Comparison of ENCODE assay signal across 27 cellular contexts in the genomic region with DNA sequence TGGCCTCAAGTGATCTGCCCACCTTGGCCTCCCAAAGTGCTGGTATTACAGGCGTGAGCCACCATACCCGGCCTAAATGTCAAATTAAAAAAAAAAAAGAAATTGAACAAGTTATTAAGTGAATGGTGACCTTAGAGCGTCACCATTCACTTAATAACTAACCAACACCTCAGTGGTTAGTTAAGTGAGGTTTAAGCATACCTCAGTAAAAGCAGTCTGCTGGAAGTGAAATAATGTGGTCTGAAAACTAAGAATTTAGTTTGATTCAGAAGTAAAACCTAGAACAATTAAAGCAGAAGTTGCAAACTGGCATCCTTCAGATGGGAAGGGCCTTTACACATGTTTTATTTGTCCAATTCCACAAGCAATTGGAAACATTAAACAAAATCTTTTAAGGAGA.
DNase-seq lines count a peak whose midpoint lies in the region; ATAC-seq and TF ChIP-seq lines count a peak whose summit lies in the region.
"Had no signal": no experiment of that assay in that cellular context is flagged by ENCODE, and none has a peak within 500 bp of the region (broad histone marks: within the 10 kb centered on the region; RNA-seq: fewer than 3 reads in every experiment).

No MANE protein-coding gene starts in this region.

- H3K9me3 Mint-ChIP-seq in stimulated activated memory B cell treated with anti-CD40 and anti-IgM and Interleukin-4, amounts not matched to agents 10 μg/mL and 1 μg/mL and 100 μg/mL, for 72 hours = no peaks in the 10 kb centered on the region
- no peaks in the 10 kb centered on the region for H3K9me3 Mint-ChIP-seq in activated T-cell treated with anti-CD3 and anti-CD28 coated beads, Interleukin-2, amount 50 U/mL, for 72 hours
- no peaks in the 10 kb centered on the region for H3K9me3 Mint-ChIP-seq in activated CD8-positive, alpha-beta T cell treated with anti-CD3 and anti-CD28 coated beads, Interleukin-2, amount 10 ng/mL, durations not matched to agents 7 days and 5 days (ENCODE audit: insufficient read depth)
- H3K9me3 Mint-ChIP-seq: CD4-positive, alpha-beta memory T cell had no signal

- no peaks in the 10 kb centered on the region for H3K27me3 Mint-ChIP-seq in stimulated activated memory B cell treated with anti-CD40 and anti-IgM and Interleukin-4, amounts not matched to agents 10 μg/mL and 1 μg/mL and 100 μg/mL, for 72 hours
- H3K27me3 Mint-ChIP-seq in activated T-cell treated with anti-CD3 and anti-CD28 coated beads, Interleukin-2, amount 50 U/mL, for 72 hours (ENCODE audit: low read depth) = no peaks in the 10 kb centered on the region
- H3K27me3 Mint-ChIP-seq in activated CD8-positive, alpha-beta T cell treated with anti-CD3 and anti-CD28 coated beads, Interleukin-2, amount 10 ng/mL, durations not matched to agents 7 days and 5 days (ENCODE audit: low read depth) = no peaks in the 10 kb centered on the region
- H3K27me3 Mint-ChIP-seq: CD4-positive, alpha-beta memory T cell had no signal

- H3K79me2 ChIP-seq in OCI-LY3 (ENCODE audit: low read length) = peaks cover 100% of the 10 kb centered on the region

- H3K4me3 ChIP-seq in OCI-LY3 (ENCODE audit: low read length) (no peak overlapping the region), gastrocnemius medialis (no peak overlapping the region), heart right ventricle (no peak overlapping the region)
- H3K4me3 ChIP-seq: A549, SJSA1 had no signal

- no peak overlapping the region for H2AFZ ChIP-seq in OCI-LY3 (ENCODE audit: low read depth, low read length)

- H3K36me3 ChIP-seq in OCI-LY3 (replicated peaks; ENCODE audit: low read depth, low read length) (peaks cover 16% of the 10 kb centered on the region), gastrocnemius medialis (no peaks in the 10 kb centered on the region), heart right ventricle (no peaks in the 10 kb centered on the region)
- H3K36me3 ChIP-seq: SJSA1 had no signal

- POLR2A ChIA-PET in activated CD8-positive, alpha-beta T cell treated with anti-CD3 and anti-CD28 coated beads, Interleukin-2, amount 10 ng/mL, durations not matched to agents 7 days and 5 days (lab: Charles Lee) = no interaction called here

- ATAC-seq in GM21423 (IDR thresholded peaks at IDR 0.05; ENCODE audit: unreplicated experiment) (peak; percentile 50), gastrocnemius medialis (no peak), heart right ventricle (no peak)
- peak; percentile 24 for ATAC-seq in stimulated activated memory B cell treated with anti-CD40 and anti-IgM and Interleukin-4, amounts not matched to agents 10 μg/mL and 1 μg/mL and 100 μg/mL, for 72 hours
- ATAC-seq in activated T-cell treated with anti-CD3 and anti-CD28 coated beads, Interleukin-2, amount 50 U/mL, for 72 hours (replicated peaks in 1 of 2) = no peak
- ATAC-seq in activated CD8-positive, alpha-beta T cell treated with anti-CD3 and anti-CD28 coated beads, Interleukin-2, amount 10 ng/mL, durations not matched to agents 7 days and 5 days = no peak
- ATAC-seq: A549, HCT116, PC-3 had no signal

- intact Hi-C loops in gastrocnemius medialis (cut with DNase I; ENCODE audit: low total_unique reads) (no loop called here), heart right ventricle (cut with DNase I) (no loop called here)

- no peak for TF ChIP-seq POLR2A in gastrocnemius medialis (IDR thresholded peaks at IDR 0.05)

- peak overlapping the region; percentile 56 for H3K27ac ChIP-seq in OCI-LY3 (ENCODE audit: low read length)
- no peak overlapping the region for H3K27ac ChIP-seq in gastrocnemius medialis
- no peak overlapping the region for H3K27ac ChIP-seq in heart right ventricle
- H3K27ac ChIP-seq: A549, SJSA1 had no signal

- no peak overlapping the region for H3K4me3 Mint-ChIP-seq in stimulated activated memory B cell treated with anti-CD40 and anti-IgM and Interleukin-4, amounts not matched to agents 10 μg/mL and 1 μg/mL and 100 μg/mL, for 72 hours
- no peak overlapping the region for H3K4me3 Mint-ChIP-seq in activated T-cell treated with anti-CD3 and anti-CD28 coated beads, Interleukin-2, amount 50 U/mL, for 72 hours
- no peak overlapping the region for H3K4me3 Mint-ChIP-seq in activated CD8-positive, alpha-beta T cell treated with anti-CD3 and anti-CD28 coated beads, Interleukin-2, amount 10 ng/mL, durations not matched to agents 7 days and 5 days
- H3K4me3 Mint-ChIP-seq: CD4-positive, alpha-beta memory T cell had no signal

- peak overlapping the region; percentile 50 for H3K4me2 ChIP-seq in OCI-LY3 (ENCODE audit: low read length)
- H3K4me2 ChIP-seq: A549 had no signal

- CTCF ChIA-PET in activated CD8-positive, alpha-beta T cell treated with anti-CD3 and anti-CD28 coated beads, Interleukin-2, amount 10 ng/mL, durations not matched to agents 7 days and 5 days (lab: Charles Lee) = no interaction called here

- in situ Hi-C loops in gastrocnemius medialis (cut with MboI; ENCODE audit: low sequenced_read_pairs in 4 of 4) = no loop called here

- H3K9ac ChIP-seq in OCI-LY3 (ENCODE audit: low read length) = no peak overlapping the region

- 98% methylated on average over 3 of the region's 3 CpGs for WGBS in heart right ventricle, 2 donors

- peaks cover 95% of the 10 kb centered on the region for H4K20me1 ChIP-seq in OCI-LY3 (ENCODE audit: insufficient read depth, low read length)

- H3K9me3 ChIP-seq in OCI-LY3 (ENCODE audit: insufficient read depth, low read length) (no peaks in the 10 kb centered on the region), gastrocnemius medialis (no peaks in the 10 kb centered on the region), heart right ventricle (peaks cover 0 to 6% (median 0%) of the 10 kb centered on the region in 11 donors)
- H3K9me3 ChIP-seq: A549, SJSA1 had no signal

- peak overlapping the region; percentile 78 for H3K27ac Mint-ChIP-seq in stimulated activated memory B cell treated with anti-CD40 and anti-IgM and Interleukin-4, amounts not matched to agents 10 μg/mL and 1 μg/mL and 100 μg/mL, for 72 hours
- no peak overlapping the region for H3K27ac Mint-ChIP-seq in activated T-cell treated with anti-CD3 and anti-CD28 coated beads, Interleukin-2, amount 50 U/mL, for 72 hours
- no peak overlapping the region for H3K27ac Mint-ChIP-seq in activated CD8-positive, alpha-beta T cell treated with anti-CD3 and anti-CD28 coated beads, Interleukin-2, amount 10 ng/mL, durations not matched to agents 7 days and 5 days

- peak; percentile 10 for DNase-seq in glomerular visceral epithelial cell (ENCODE audit: extremely low spot score)
- DNase-seq in gastrocnemius medialis = no peak
- no peak for DNase-seq in activated T-cell treated with anti-CD3 and anti-CD28 coated beads, Interleukin-2, amount 50 U/mL, for 72 hours
- DNase-seq in heart right ventricle = no peak
- no peak for DNase-seq in activated CD8-positive, alpha-beta T cell treated with anti-CD3 and anti-CD28 coated beads, Interleukin-2, amount 10 ng/mL, durations not matched to agents 7 days and 5 days
- DNase-seq: AML-193; C1 segment of cervical spinal cord; CD4-positive, alpha-beta memory T cell; COR-L47; DMS53; IMR-90; NCI-H1048; NCI-H1417; NCI-H1694 treated with DMSO at 0.1 percent for 48 hours; NCI-H2081 treated with DMSO at 0.1 percent for 48 hours; NCI-H2171; NCI-H345; NCI-H510A treated with DMSO at 0.1 percent for 48 hours; NCI-H774; PC-3; T-helper 1 cell had no signal

- H3K4me1 Mint-ChIP-seq in stimulated activated memory B cell treated with anti-CD40 and anti-IgM and Interleukin-4, amounts not matched to agents 10 μg/mL and 1 μg/mL and 100 μg/mL, for 72 hours = peaks cover 83% of the 10 kb centered on the region
- peaks cover 29% of the 10 kb centered on the region for H3K4me1 Mint-ChIP-seq in activated T-cell treated with anti-CD3 and anti-CD28 coated beads, Interleukin-2, amount 50 U/mL, for 72 hours (ENCODE audit: low read depth)
- peaks cover 30% of the 10 kb centered on the region for H3K4me1 Mint-ChIP-seq in activated CD8-positive, alpha-beta T cell treated with anti-CD3 and anti-CD28 coated beads, Interleukin-2, amount 10 ng/mL, durations not matched to agents 7 days and 5 days (ENCODE audit: low read depth)

- H3K27me3 ChIP-seq in OCI-LY3 (ENCODE audit: low read depth, low read length) (no peaks in the 10 kb centered on the region), gastrocnemius medialis (no peaks in the 10 kb centered on the region), heart right ventricle (no peaks in the 10 kb centered on the region)
- H3K27me3 ChIP-seq: SJSA1 had no signal

- H3K4me1 ChIP-seq in OCI-LY3 (ENCODE audit: low read length) = peaks cover 69% of the 10 kb centered on the region
- peaks cover 10 to 21% of the 10 kb centered on the region in 2 donors for H3K4me1 ChIP-seq in gastrocnemius medialis
- peaks cover 0 to 46% (median 35%) of the 10 kb centered on the region in 9 donors for H3K4me1 ChIP-seq in heart right ventricle

- TF ChIP-seq CTCF in OCI-LY3 (IDR thresholded peaks at IDR 0.05; ENCODE audit: low read depth, low read length) = no peak
- TF ChIP-seq CTCF in gastrocnemius medialis (IDR thresholded peaks at IDR 0.05 in 4 of 5, conservative IDR thresholded peaks at IDR 0.05 in 1 of 5) = no peak
- TF ChIP-seq CTCF in heart right ventricle (IDR thresholded peaks at IDR 0.05) = no peak

- peaks cover 30% of the 10 kb centered on the region for H3K36me3 Mint-ChIP-seq in stimulated activated memory B cell treated with anti-CD40 and anti-IgM and Interleukin-4, amounts not matched to agents 10 μg/mL and 1 μg/mL and 100 μg/mL, for 72 hours
- H3K36me3 Mint-ChIP-seq in activated T-cell treated with anti-CD3 and anti-CD28 coated beads, Interleukin-2, amount 50 U/mL, for 72 hours (ENCODE audit: insufficient read depth in 2 of 2) = peaks cover 2% of the 10 kb centered on the region in 2 donors
- H3K36me3 Mint-ChIP-seq in activated CD8-positive, alpha-beta T cell treated with anti-CD3 and anti-CD28 coated beads, Interleukin-2, amount 10 ng/mL, durations not matched to agents 7 days and 5 days (ENCODE audit: low read depth) = peaks cover 30% of the 10 kb centered on the region

Comparison
In these comparisons a context has a peak if more than half of its experiments do, and no peak if none do; other contexts are left out.
1. ATAC-seq: peak in GM21423 (single experiment) and stimulated activated memory B cell treated with anti-CD40 and anti-IgM and Interleukin-4, amounts not matched to agents 10 μg/mL and 1 μg/mL and 100 μg/mL, for 72 hours (single experiment); none in gastrocnemius medialis (0 of 2), activated T-cell treated with anti-CD3 and anti-CD28 coated beads, Interleukin-2, amount 50 U/mL, for 72 hours (0 of 2), heart right ventricle (0 of 8) and activated CD8-positive, alpha-beta T cell treated with anti-CD3 and anti-CD28 coated beads, Interleukin-2, amount 10 ng/mL, durations not matched to agents 7 days and 5 days (single experiment).